In the genomic region with DNA sequence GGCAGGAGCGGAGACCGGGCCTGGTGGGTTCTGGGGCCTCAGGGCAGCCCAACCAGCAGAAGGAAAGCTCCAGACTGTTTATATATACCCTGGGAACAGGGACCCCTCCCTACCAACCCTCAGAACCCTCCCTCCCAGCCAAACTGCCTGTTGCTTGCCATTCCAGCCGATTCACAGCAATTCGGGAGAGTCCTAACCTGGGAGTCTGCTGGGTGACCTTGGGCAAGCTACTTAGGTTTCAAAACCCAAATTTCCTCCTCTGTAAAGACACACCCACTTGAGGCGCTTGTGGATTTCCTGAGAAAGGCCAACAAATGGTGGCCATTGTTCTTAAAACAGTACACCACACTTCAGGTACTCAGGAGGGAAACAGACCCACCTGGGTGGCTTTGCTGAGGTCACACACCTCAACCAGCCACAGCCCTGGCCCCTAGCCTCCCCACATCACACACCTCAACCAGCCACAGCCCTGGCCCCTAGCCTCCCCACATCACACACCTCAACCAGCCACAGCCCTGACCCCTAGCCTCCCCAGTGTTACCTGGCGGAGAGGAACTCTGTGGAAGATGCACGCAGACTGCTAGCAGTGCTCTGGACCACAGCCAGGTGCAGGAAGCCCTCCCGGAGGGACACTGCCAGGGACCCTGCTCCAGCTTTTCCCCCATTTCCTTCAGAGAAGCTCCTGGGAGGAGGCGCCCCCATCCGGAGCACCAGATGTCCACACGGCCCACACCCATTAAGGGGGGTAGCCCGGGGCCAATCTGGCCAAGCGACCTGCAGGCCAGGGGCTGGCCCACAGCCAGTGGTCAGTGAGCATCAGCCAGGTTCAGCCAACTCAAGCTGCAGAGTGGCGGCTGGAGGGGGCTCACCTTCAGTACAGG, we compare ENCODE assay signal across 2 cellular contexts.
TF ChIP-seq lines count a peak whose summit lies in the region.

No MANE protein-coding gene starts in this region.

TF ChIP-seq in SK-N-SH, 30 proteins besides CTCF, POLR2A, EP300 and RAD21 (continued from another document):
- TF ChIP-seq, protein P1, sequence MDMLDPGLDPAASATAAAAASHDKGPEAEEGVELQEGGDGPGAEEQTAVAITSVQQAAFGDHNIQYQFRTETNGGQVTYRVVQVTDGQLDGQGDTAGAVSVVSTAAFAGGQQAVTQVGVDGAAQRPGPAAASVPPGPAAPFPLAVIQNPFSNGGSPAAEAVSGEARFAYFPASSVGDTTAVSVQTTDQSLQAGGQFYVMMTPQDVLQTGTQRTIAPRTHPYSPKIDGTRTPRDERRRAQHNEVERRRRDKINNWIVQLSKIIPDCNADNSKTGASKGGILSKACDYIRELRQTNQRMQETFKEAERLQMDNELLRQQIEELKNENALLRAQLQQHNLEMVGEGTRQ (IDR thresholded peaks at IDR 0.05; ENCODE audit: borderline replicate concordance, low read depth, low read length): no peak
- no peak for TF ChIP-seq POLR2AphosphoS5 (IDR thresholded peaks at IDR 0.05; ENCODE audit: low read depth, low read length)
- TF ChIP-seq, protein P2, sequence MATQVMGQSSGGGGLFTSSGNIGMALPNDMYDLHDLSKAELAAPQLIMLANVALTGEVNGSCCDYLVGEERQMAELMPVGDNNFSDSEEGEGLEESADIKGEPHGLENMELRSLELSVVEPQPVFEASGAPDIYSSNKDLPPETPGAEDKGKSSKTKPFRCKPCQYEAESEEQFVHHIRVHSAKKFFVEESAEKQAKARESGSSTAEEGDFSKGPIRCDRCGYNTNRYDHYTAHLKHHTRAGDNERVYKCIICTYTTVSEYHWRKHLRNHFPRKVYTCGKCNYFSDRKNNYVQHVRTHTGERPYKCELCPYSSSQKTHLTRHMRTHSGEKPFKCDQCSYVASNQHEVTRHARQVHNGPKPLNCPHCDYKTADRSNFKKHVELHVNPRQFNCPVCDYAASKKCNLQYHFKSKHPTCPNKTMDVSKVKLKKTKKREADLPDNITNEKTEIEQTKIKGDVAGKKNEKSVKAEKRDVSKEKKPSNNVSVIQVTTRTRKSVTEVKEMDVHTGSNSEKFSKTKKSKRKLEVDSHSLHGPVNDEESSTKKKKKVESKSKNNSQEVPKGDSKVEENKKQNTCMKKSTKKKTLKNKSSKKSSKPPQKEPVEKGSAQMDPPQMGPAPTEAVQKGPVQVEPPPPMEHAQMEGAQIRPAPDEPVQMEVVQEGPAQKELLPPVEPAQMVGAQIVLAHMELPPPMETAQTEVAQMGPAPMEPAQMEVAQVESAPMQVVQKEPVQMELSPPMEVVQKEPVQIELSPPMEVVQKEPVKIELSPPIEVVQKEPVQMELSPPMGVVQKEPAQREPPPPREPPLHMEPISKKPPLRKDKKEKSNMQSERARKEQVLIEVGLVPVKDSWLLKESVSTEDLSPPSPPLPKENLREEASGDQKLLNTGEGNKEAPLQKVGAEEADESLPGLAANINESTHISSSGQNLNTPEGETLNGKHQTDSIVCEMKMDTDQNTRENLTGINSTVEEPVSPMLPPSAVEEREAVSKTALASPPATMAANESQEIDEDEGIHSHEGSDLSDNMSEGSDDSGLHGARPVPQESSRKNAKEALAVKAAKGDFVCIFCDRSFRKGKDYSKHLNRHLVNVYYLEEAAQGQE (IDR thresholded peaks at IDR 0.05; ENCODE audit: low read depth, low read length): no peak
- TF ChIP-seq SMC3 (IDR thresholded peaks at IDR 0.05; ENCODE audit: low read depth, low read length): no peak
- TF ChIP-seq FOXJ3 (CRISPR knock-in tag; IDR thresholded peaks at IDR 0.05): no peak
- TF ChIP-seq MXI1 (IDR thresholded peaks at IDR 0.05; ENCODE audit: low read depth, low read length): no peak
- TF ChIP-seq, protein P3, sequence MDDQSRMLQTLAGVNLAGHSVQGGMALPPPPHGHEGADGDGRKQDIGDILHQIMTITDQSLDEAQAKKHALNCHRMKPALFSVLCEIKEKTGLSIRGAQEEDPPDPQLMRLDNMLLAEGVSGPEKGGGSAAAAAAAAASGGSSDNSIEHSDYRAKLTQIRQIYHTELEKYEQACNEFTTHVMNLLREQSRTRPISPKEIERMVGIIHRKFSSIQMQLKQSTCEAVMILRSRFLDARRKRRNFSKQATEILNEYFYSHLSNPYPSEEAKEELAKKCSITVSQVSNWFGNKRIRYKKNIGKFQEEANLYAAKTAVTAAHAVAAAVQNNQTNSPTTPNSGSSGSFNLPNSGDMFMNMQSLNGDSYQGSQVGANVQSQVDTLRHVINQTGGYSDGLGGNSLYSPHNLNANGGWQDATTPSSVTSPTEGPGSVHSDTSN (IDR thresholded peaks at IDR 0.05): no peak
- no peak for TF ChIP-seq FOXM1 (IDR thresholded peaks at IDR 0.05; ENCODE audit: low read depth)
- no peak for TF ChIP-seq FOSL2 (IDR thresholded peaks at IDR 0.05; ENCODE audit: borderline replicate concordance, low read depth)

TF ChIP-seq in SK-N-SH treated with all-trans-retinoic acid at 6 μM for 48 hours, 23 proteins besides CTCF, POLR2A, EP300 and RAD21 (continued from another document):
- TF ChIP-seq, protein P4, sequence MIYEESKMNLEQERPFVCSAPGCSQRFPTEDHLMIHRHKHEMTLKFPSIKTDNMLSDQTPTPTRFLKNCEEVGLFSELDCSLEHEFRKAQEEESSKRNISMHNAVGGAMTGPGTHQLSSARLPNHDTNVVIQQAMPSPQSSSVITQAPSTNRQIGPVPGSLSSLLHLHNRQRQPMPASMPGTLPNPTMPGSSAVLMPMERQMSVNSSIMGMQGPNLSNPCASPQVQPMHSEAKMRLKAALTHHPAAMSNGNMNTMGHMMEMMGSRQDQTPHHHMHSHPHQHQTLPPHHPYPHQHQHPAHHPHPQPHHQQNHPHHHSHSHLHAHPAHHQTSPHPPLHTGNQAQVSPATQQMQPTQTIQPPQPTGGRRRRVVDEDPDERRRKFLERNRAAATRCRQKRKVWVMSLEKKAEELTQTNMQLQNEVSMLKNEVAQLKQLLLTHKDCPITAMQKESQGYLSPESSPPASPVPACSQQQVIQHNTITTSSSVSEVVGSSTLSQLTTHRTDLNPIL (CRISPR knock-in tag; IDR thresholded peaks at IDR 0.05; ENCODE audit: low read depth): no peak
- no peak for TF ChIP-seq ZNF565 (CRISPR knock-in tag; conservative IDR thresholded peaks at IDR 0.05; ENCODE audit: low read depth)
- no peak for TF ChIP-seq RARB (CRISPR knock-in tag; IDR thresholded peaks at IDR 0.05)
- no peak for TF ChIP-seq PPARA (CRISPR knock-in tag; IDR thresholded peaks at IDR 0.05; ENCODE audit: borderline replicate concordance)
- TF ChIP-seq ARNTL (CRISPR knock-in tag; IDR thresholded peaks at IDR 0.05; ENCODE audit: borderline replicate concordance, low read depth): no peak
- no peak for TF ChIP-seq SNAI2 (CRISPR knock-in tag; IDR thresholded peaks at IDR 0.05)
- no peak for TF ChIP-seq ZNF70 (CRISPR knock-in tag; IDR thresholded peaks at IDR 0.05)
- TF ChIP-seq, protein P5, sequence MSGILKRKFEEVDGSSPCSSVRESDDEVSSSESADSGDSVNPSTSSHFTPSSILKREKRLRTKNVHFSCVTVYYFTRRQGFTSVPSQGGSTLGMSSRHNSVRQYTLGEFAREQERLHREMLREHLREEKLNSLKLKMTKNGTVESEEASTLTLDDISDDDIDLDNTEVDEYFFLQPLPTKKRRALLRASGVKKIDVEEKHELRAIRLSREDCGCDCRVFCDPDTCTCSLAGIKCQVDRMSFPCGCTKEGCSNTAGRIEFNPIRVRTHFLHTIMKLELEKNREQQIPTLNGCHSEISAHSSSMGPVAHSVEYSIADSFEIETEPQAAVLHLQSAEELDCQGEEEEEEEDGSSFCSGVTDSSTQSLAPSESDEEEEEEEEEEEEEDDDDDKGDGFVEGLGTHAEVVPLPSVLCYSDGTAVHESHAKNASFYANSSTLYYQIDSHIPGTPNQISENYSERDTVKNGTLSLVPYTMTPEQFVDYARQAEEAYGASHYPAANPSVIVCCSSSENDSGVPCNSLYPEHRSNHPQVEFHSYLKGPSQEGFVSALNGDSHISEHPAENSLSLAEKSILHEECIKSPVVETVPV (CRISPR knock-in tag; IDR thresholded peaks at IDR 0.05): no peak
- TF ChIP-seq OSR1 (CRISPR knock-in tag; IDR thresholded peaks at IDR 0.05): no peak
